Comparison of ENCODE assay signal across 1 cellular context in the genomic region with DNA sequence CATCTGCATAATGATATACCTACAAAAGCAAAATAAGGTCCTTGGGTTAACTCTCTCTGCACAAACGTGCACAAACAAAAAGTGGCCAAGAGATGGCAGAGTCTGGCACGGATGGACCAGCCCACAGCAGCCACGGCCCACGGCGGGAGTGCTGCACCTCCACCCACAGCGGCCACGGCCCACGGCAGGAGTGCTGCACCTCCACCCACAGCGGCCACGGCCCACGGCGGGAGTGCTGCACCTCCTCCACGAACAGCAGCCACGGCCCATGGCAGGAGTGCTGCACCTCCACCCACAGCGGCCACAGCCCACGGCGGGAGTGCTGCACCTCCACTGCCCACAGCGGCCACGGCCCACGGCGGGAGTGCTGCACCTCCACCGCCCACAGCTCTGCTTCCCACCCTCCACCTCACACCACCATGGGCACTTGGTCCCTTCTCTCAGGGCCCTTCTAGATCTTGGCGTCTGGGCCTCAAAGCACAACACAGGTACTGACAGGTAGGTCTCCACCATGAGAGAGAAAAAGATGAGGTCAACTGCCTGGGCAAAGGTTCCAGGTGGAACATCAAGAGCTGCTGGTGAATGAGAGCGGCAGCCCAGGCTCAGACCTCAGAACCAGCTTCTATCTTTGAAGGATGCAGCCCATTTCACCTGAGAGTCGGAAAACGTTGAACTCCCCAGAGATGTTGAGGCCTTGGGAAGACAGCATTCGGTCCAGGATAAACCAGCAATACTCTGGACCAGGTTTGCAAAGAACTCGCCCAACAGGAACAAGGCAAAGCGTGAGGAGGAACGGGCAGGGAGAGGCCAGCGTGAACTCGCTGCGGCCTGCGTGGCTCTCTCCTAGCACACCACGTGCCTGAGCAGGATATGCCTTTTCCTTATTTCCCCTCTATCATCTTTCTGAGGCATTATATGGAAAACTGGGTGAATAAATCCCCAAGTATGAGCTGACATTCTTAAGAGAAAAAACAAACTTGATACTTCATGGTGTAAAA.
TF ChIP-seq lines count a peak whose summit lies in the region.

No MANE protein-coding gene starts in this region.

TF ChIP-seq in WTC11, 78 proteins besides CTCF, POLR2A, EP300 and RAD21 (continued from another document):
- TF ChIP-seq, protein P1, sequence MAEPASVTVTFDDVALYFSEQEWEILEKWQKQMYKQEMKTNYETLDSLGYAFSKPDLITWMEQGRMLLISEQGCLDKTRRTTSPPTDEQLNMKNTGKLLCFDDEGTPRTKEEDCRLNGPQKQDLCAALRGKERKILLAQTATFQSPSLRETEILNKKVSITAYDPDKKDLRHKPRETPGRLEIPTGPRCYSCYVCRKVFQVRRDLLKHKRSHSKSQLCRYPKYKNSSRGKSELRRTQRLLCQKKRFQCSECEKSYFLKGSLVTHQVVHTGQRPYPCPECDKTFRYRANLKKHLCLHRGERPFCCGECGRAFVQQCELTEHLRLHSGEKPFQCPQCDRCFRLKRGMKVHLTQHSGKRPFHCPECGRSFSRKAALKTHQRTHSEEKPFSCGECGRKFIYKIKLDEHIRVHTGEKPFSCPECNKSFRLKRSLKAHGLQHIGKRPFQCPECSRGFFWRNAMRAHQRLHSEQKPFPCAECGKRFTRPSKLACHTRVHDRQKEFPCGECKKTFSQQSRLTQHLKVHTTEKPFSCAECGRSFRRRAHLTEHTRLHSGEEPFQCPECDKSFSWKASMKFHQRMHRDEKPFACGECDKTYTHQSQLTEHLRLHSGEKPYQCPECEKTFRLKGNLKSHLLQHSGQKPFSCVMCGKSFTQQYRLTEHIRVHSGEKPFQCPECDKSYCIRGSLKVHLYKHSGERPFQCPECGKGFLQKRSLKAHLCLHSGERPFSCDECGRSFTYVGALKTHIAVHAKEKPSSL (CRISPR knock-in tag; conservative IDR thresholded peaks at IDR 0.05): no peak
